Comparison of ENCODE assay signal across 8 cellular contexts in genomic region chr19:45670670-45671453, GRCh38. TPM values are rescaled to one million over a fixed set of nuclear protein-coding genes. Genes with fewer than 3 reads are reported as not detected.
DNase-seq lines count a peak whose midpoint lies in the region; ATAC-seq and TF ChIP-seq lines count a peak whose summit lies in the region.

No MANE protein-coding gene starts in this region.

- TF ChIP-seq CTCF in CD14-positive monocyte (IDR thresholded peaks at IDR 0.05) (no peak), coronary artery (IDR thresholded peaks at IDR 0.05) (no peak)

- peak overlapping the region; percentile 59 to 89 for H3K4me3 Mint-ChIP-seq in CD14-positive monocyte

- no peak overlapping the region for H2AFZ ChIP-seq in Karpas-422 (ENCODE audit: low read length)

- no peaks in the 10 kb centered on the region for H3K27me3 ChIP-seq in Karpas-422 (ENCODE audit: low read length)

- H3K9me3 ChIP-seq in Karpas-422 (ENCODE audit: low read length): no peaks in the 10 kb centered on the region

- H3K27me3 Mint-ChIP-seq in CD14-positive monocyte (ENCODE audit: low read depth in 3 of 3): peaks cover 60 to 88% (median 69%) of the 10 kb centered on the region in 3 donors

- no peaks in the 10 kb centered on the region for H3K9me2 ChIP-seq in Karpas-422 (replicated peaks; ENCODE audit: insufficient read depth, low read length)

- H3K79me2 ChIP-seq in Karpas-422 (ENCODE audit: low read length): no peaks in the 10 kb centered on the region

- H3K4me1 ChIP-seq in Karpas-422 (ENCODE audit: low read length): peaks cover 21% of the 10 kb centered on the region

- intact Hi-C loops in CD14-positive monocyte (cut with micrococcal nuclease): no loop called here
- intact Hi-C loops in left colon (cut with DNase I, micrococcal nuclease): no loop called here

- peaks cover 0 to 30% (median 14%) of the 10 kb centered on the region in 7 donors for H3K9me3 Mint-ChIP-seq in CD14-positive monocyte

- no peak overlapping the region for H3K4me2 ChIP-seq in Karpas-422 (ENCODE audit: low read depth, low read length, poor library complexity, severe bottlenecking)

- peak; percentile 48 for ATAC-seq in GM19372 (IDR thresholded peaks at IDR 0.05; ENCODE audit: low read depth, unreplicated experiment)
- peak; percentile 77 for ATAC-seq in left colon
- no peak for ATAC-seq in HG03442 (IDR thresholded peaks at IDR 0.05; ENCODE audit: unreplicated experiment)

- H3K4me3 ChIP-seq in Karpas-422 (ENCODE audit: low read length) (no peak overlapping the region), coronary artery (peak overlapping the region; percentile 37)

- H3K9ac ChIP-seq in Karpas-422 (ENCODE audit: low read length): no peak overlapping the region

- peak overlapping the region in 3 of 7 donors; percentile 54 to 79 (median 75) for H3K27ac Mint-ChIP-seq in CD14-positive monocyte

- peak; percentile 68 for DNase-seq in CD14-positive monocyte (ENCODE audit: low spot score)
- peak; percentile 84 for DNase-seq in Karpas-422
- peak; percentile 31 for DNase-seq in UCSD-AML1 (lab: John Stamatoyannopoulos, UW; ENCODE audit: unreplicated experiment)
- DNase-seq in coronary artery (ENCODE audit: low spot score): no peak
- DNase-seq in left colon: peak; percentile 93 to 94
- peak; percentile 60 to 81 for DNase-seq in stimulated activated CD4-positive, alpha-beta T cell treated with anti-CD3 and anti-CD28 coated beads, Interleukin-4, amount 100 ng/mL, for 48 hours (ENCODE audit: low read depth in 2 of 2)

- no peaks in the 10 kb centered on the region for H4K20me1 ChIP-seq in Karpas-422 (ENCODE audit: insufficient read depth, low read depth, low read length)

- peaks cover 8 to 12% of the 10 kb centered on the region in 2 donors for H3K36me3 Mint-ChIP-seq in CD14-positive monocyte

- no peaks in the 10 kb centered on the region for H3K36me3 ChIP-seq in Karpas-422 (ENCODE audit: insufficient read depth, low read length)

- H3K27ac ChIP-seq in Karpas-422 (ENCODE audit: low read length): no peak overlapping the region
- no peak overlapping the region for H3K27ac ChIP-seq in coronary artery

- peaks cover 37% of the 10 kb centered on the region for H3K4me1 Mint-ChIP-seq in CD14-positive monocyte

RNA-seq across cellular contexts. Expression of gene GIPR, which starts 2.8 kb away (rescaled TPM):
- polyA plus RNA-seq in CD14-positive monocyte: not detected
- 3.9 and 6.1 TPM in 2 replicates for total RNA-seq in Karpas-422 (2014; rRNA removed; shearing (Covaris generic); ENCODE audit: low replicate concordance)
- 10 to 100 TPM; 21.2 to 22.6 TPM for total RNA-seq in left colon

RNA-seq across cellular contexts. Expression of gene SNRPD2, which starts 20.9 kb away (rescaled TPM):
- polyA plus RNA-seq in CD14-positive monocyte: 100 to 1,000 TPM; 491 to 516 TPM
- 540 and 645 TPM in 2 replicates for total RNA-seq in Karpas-422 (2014; rRNA removed; shearing (Covaris generic); ENCODE audit: low replicate concordance)
- 100 to 1,000 TPM; 205 to 223 TPM for total RNA-seq in left colon

RNA-seq across cellular contexts. Expression of gene QPCTL, which starts 21.6 kb away (rescaled TPM):
- polyA plus RNA-seq in CD14-positive monocyte: under 1 TPM; 0.46 to 0.90 TPM
- 21.4 and 30.3 TPM in 2 replicates for total RNA-seq in Karpas-422 (2014; rRNA removed; shearing (Covaris generic); ENCODE audit: low replicate concordance)
- 10 to 100 TPM in 1 of 2 donors, 1 to 10 TPM in 1; 10.0 to 10.3 TPM for total RNA-seq in left colon

RNA-seq across cellular contexts. Expression of gene EML2, which starts 31.7 kb away (rescaled TPM):
- polyA plus RNA-seq in CD14-positive monocyte: 10 to 100 TPM; 10.3 to 11.9 TPM
- total RNA-seq in Karpas-422 (2014; rRNA removed; shearing (Covaris generic); ENCODE audit: low replicate concordance): 40.3 and 86.4 TPM in 2 replicates
- total RNA-seq in left colon: 100 to 1,000 TPM; 105 TPM

RNA-seq across cellular contexts. Expression of gene FBXO46, which starts 59.8 kb away (rescaled TPM):
- polyA plus RNA-seq in CD14-positive monocyte: 1 to 10 TPM; 3.8 to 5.5 TPM
- total RNA-seq in Karpas-422 (2014; rRNA removed; shearing (Covaris generic); ENCODE audit: low replicate concordance): 16.8 and 25.6 TPM in 2 replicates
- total RNA-seq in left colon: 10 to 100 TPM; 27.3 to 28.0 TPM
